10 cellular contexts compared by ENCODE assay signal in genomic region chr17:38727661-38728220, GRCh38. TPM values are rescaled to one million over a fixed set of nuclear protein-coding genes. Genes with fewer than 3 reads are reported as not detected.
A peak's percentile ranks its signal among the peaks of the same experiment; 100 is the strongest.
DNase-seq lines count a peak whose midpoint lies in the region; ATAC-seq, FAIRE-seq and TF ChIP-seq lines count a peak whose summit lies in the region.
"Had no signal": no experiment of that assay in that cellular context is flagged by ENCODE, and none has a peak within 500 bp of the region (broad histone marks: within the 10 kb centered on the region; RNA-seq: fewer than 3 reads in every experiment).

No MANE protein-coding gene starts in this region.

- TF ChIP-seq POLR2A in heart left ventricle (IDR thresholded peaks at IDR 0.05) = no peak
- TF ChIP-seq POLR2A in upper lobe of left lung (IDR thresholded peaks at IDR 0.05) = no peak

- WGBS in heart left ventricle, 4 donors = 84 to 88% (median 88%) methylated on average over 9 of the region's 9 CpGs
- WGBS in upper lobe of left lung, 2 donors = 72 to 81% methylated on average over 9 of the region's 9 CpGs

- H3K4me3 ChIP-seq in left ventricle myocardium inferior (no peak overlapping the region), heart left ventricle (peak overlapping the region in 1 of 12 donors; percentile 15), skin epidermis (no peak overlapping the region), upper lobe of left lung (no peak overlapping the region)

- TF ChIP-seq CTCF in left ventricle myocardium inferior (IDR thresholded peaks at IDR 0.05; ENCODE audit: borderline replicate concordance) (no peak), heart left ventricle (IDR thresholded peaks at IDR 0.05) (no peak), upper lobe of left lung (IDR thresholded peaks at IDR 0.05) (no peak)

- intact Hi-C loops in left ventricle myocardium inferior (cut with micrococcal nuclease) (no loop called here), heart left ventricle (cut with DNase I) (loop anchor here in 1 of 10 donors (2.0 kb wide), 1 partner anchor 21 kb away; no protein-coding TSS in a partner anchor)

- no peak for TF ChIP-seq EP300 in upper lobe of left lung (IDR thresholded peaks at IDR 0.05)

- ATAC-seq in heart left ventricle = no peak
- no peak for ATAC-seq in upper lobe of left lung (ENCODE audit: low FRiP score in 2 of 2)
- no peak for ATAC-seq in HG03196 (IDR thresholded peaks at IDR 0.05; ENCODE audit: unreplicated experiment)
- ATAC-seq in GM19035 (IDR thresholded peaks at IDR 0.05; ENCODE audit: unreplicated experiment) = no peak

- H3K4me1 ChIP-seq in left ventricle myocardium inferior (peaks cover 58% of the 10 kb centered on the region), heart left ventricle (peaks cover 0 to 62% (median 36%) of the 10 kb centered on the region in 12 donors), upper lobe of left lung (peaks cover 36 to 63% (median 47%) of the 10 kb centered on the region in 4 donors)

- H3K27me3 ChIP-seq in left ventricle myocardium inferior (ENCODE audit: low read depth) (no peaks in the 10 kb centered on the region), heart left ventricle (no peaks in the 10 kb centered on the region), upper lobe of left lung (no peaks in the 10 kb centered on the region)

- H3K9me3 ChIP-seq in left ventricle myocardium inferior (replicated peaks) = no peaks in the 10 kb centered on the region
- no peaks in the 10 kb centered on the region for H3K9me3 ChIP-seq in heart left ventricle
- no peaks in the 10 kb centered on the region for H3K9me3 ChIP-seq in upper lobe of left lung

- peaks cover 30% of the 10 kb centered on the region for H3K36me3 ChIP-seq in left ventricle myocardium inferior
- H3K36me3 ChIP-seq in heart left ventricle = peaks cover 0 to 39% (median 24%) of the 10 kb centered on the region in 9 donors
- peaks cover 2 to 30% (median 18%) of the 10 kb centered on the region in 4 donors for H3K36me3 ChIP-seq in upper lobe of left lung

- DNase-seq in left ventricle myocardium inferior (no peak), heart left ventricle (no peak), upper lobe of left lung (no peak), frontal cortex (ENCODE audit: low spot score in 2 of 2) (no peak)
- peak; percentile 63 for DNase-seq in activated gamma-delta T cell treated with anti-CD3 and anti-CD28 coated beads, Interleukin-2, amount 50 U/mL, for 16 hours (ENCODE audit: low read depth)
- DNase-seq: midbrain, NCI-H1930 had no signal

- FAIRE-seq in frontal cortex (lab: Jason Lieb, UNC) = no peak

- H3K27ac ChIP-seq in left ventricle myocardium inferior (replicated peaks) (peak overlapping the region; percentile 97), heart left ventricle (peak overlapping the region in 3 of 12 donors; percentile 8 to 82 (median 23)), skin epidermis (peak overlapping the region in 15 of 21 experiments; percentile 6 to 95 (median 61)), upper lobe of left lung (peak overlapping the region in 3 of 4 donors; percentile 6 to 91 (median 86))

RNA-seq across cellular contexts. Expression of gene CISD3, which starts 2.4 kb away (rescaled TPM):
- total RNA-seq in left ventricle myocardium inferior = 75.9 TPM
- 10 to 100 TPM; 21.2 to 80.3 (median 65.4) TPM for total RNA-seq in heart left ventricle
- 10 to 100 TPM; 61.4 to 65.1 TPM for polyA plus RNA-seq in heart left ventricle
- 10 to 100 TPM in 4 of 6 donors, 1 to 10 TPM in 2; 6.3 to 49.7 (median 15.9) TPM for total RNA-seq in upper lobe of left lung
- total RNA-seq in frontal cortex = 0.82 TPM

RNA-seq across cellular contexts. Expression of gene PCGF2, which starts 20.4 kb away (rescaled TPM):
- 20.7 TPM for total RNA-seq in left ventricle myocardium inferior
- total RNA-seq in heart left ventricle = 10 to 100 TPM in 7 of 9 donors, 1 to 10 TPM in 2; 3.8 to 26.3 (median 21.9) TPM
- 10 to 100 TPM; 16.5 to 33.6 TPM for polyA plus RNA-seq in heart left ventricle
- total RNA-seq in upper lobe of left lung = 10 to 100 TPM; 14.6 to 51.7 (median 31.9) TPM
- total RNA-seq in frontal cortex = 8.2 TPM

RNA-seq across cellular contexts. Expression of gene MLLT6, which starts 22.7 kb away (rescaled TPM):
- total RNA-seq in left ventricle myocardium inferior (74.1 TPM), heart left ventricle (10 to 100 TPM; 43.6 to 91.3 (median 68.3) TPM), upper lobe of left lung (100 to 1,000 TPM in 4 of 6 donors, 10 to 100 TPM in 2; 69.2 to 305 (median 122) TPM), frontal cortex (16.3 TPM)
- polyA plus RNA-seq in heart left ventricle = 10 to 100 TPM; 35.2 to 71.1 TPM

RNA-seq across cellular contexts. Expression of gene PSMB3, which starts 24.8 kb away (rescaled TPM):
- total RNA-seq in left ventricle myocardium inferior (149 TPM), heart left ventricle (100 to 1,000 TPM; 145 to 305 (median 194) TPM), upper lobe of left lung (100 to 1,000 TPM in 2 of 6 donors, 10 to 100 TPM in 4; 61.8 to 157 (median 79.2) TPM), frontal cortex (196 TPM)
- polyA plus RNA-seq in heart left ventricle = 100 to 1,000 TPM; 298 to 304 TPM

RNA-seq across cellular contexts. Expression of gene EPOP, which starts 53.0 kb away (rescaled TPM):
- total RNA-seq in left ventricle myocardium inferior = 0.33 TPM
- total RNA-seq in heart left ventricle = 1 to 10 TPM in 4 of 9 donors, under 1 TPM in 5; 0.25 to 1.6 (median 0.94) TPM
- polyA plus RNA-seq in heart left ventricle = 1 to 10 TPM in 1 of 2 donors, under 1 TPM in 1; 0.88 to 3.1 TPM
- 1 to 10 TPM; 1.1 to 2.3 (median 1.8) TPM for total RNA-seq in upper lobe of left lung
- total RNA-seq in frontal cortex = 0.82 TPM
